In genomic region chr16:787261-787966, GRCh38 we compare ENCODE assay signal across 8 cellular contexts. TPM values are rescaled to one million over a fixed set of nuclear protein-coding genes. Genes with fewer than 3 reads are reported as not detected.
DNase-seq lines count a peak whose midpoint lies in the region; ATAC-seq, FAIRE-seq and TF ChIP-seq lines count a peak whose summit lies in the region.

No MANE protein-coding gene starts in this region.

- no peak for ATAC-seq in activated T-cell treated with anti-CD3 and anti-CD28 coated beads, Interleukin-2, amount 50 U/mL, for 72 hours (replicated peaks in 1 of 2)
- ATAC-seq in HepG2 (peak; percentile 1; the same call in 1 of the 3 replicates), HG02884 (IDR thresholded peaks at IDR 0.05; ENCODE audit: unreplicated experiment) (no peak)

- BruUV-seq in HepG2 (replicated peaks; lab: Mats Ljungman, UMichigan) = TSS peak; percentile 55

- H4K20me1 ChIP-seq in HepG2 (ENCODE audit: insufficient read depth, low read length) = no peaks in the 10 kb centered on the region

- TF ChIP-seq RAD21 in HepG2 (CRISPR knock-in tag; IDR thresholded peaks at IDR 0.05) = no peak

- peak overlapping the region; percentile 88 for H3K4me2 ChIP-seq in HepG2 (ENCODE audit: low read depth, low read length)

- TF ChIP-seq CTCF in HepG2 (CRISPR knock-in tag; IDR thresholded peaks at IDR 0.05) = no peak
- no peak for TF ChIP-seq CTCF in transverse colon (IDR thresholded peaks at IDR 0.05)

- no peak for DNase-seq in activated T-cell treated with anti-CD3 and anti-CD28 coated beads, Interleukin-2, amount 50 U/mL, for 72 hours
- no peak for DNase-seq in activated T-cell treated with anti-CD3 and anti-CD28 coated beads, Interleukin-2, amount 50 U/mL, for 48 hours
- no peak for DNase-seq in activated T-helper 2 cell treated with anti-CD3 and anti-CD28 coated beads, Interferon-gamma antibody, Interleukin-2, Interleukin-4, amounts not matched to agents 10 μg/mL and 5 μg/mL and 100 μg/mL, durations not matched to agents 14 hours and 24 hours and 36 hours (ENCODE audit: low spot score)
- DNase-seq in HepG2 (ENCODE audit: low spot score) = no peak
- peak; percentile 28 for DNase-seq in transverse colon
- no peak for DNase-seq in stimulated activated CD4-positive, alpha-beta T cell treated with anti-CD3 and anti-CD28 coated beads, Interleukin-4, amount 100 ng/mL, for 4 hours
- no peak for DNase-seq in frontal cortex (ENCODE audit: low spot score in 2 of 2)

- peak overlapping the region; percentile 63 for H3K27ac Mint-ChIP-seq in activated T-cell treated with anti-CD3 and anti-CD28 coated beads, Interleukin-2, amount 50 U/mL, for 72 hours
- H3K27ac Mint-ChIP-seq in activated T-helper 2 cell treated with anti-CD3 and anti-CD28 coated beads, Interferon-gamma antibody, Interleukin-2, Interleukin-4, amounts not matched to agents 10 μg/mL and 5 μg/mL and 100 μg/mL, durations not matched to agents 14 hours and 24 hours and 36 hours = peak overlapping the region; percentile 68

- H3K9me3 ChIP-seq in HepG2 (ENCODE audit: low read length) = no peaks in the 10 kb centered on the region
- H3K9me3 ChIP-seq in transverse colon = no peaks in the 10 kb centered on the region

- H3K9me3 Mint-ChIP-seq in activated T-cell treated with anti-CD3 and anti-CD28 coated beads, Interleukin-2, amount 50 U/mL, for 72 hours = no peaks in the 10 kb centered on the region
- no peaks in the 10 kb centered on the region for H3K9me3 Mint-ChIP-seq in activated T-helper 2 cell treated with anti-CD3 and anti-CD28 coated beads, Interferon-gamma antibody, Interleukin-2, Interleukin-4, amounts not matched to agents 10 μg/mL and 5 μg/mL and 100 μg/mL, durations not matched to agents 14 hours and 24 hours and 36 hours

- H3K4me3 Mint-ChIP-seq in activated T-cell treated with anti-CD3 and anti-CD28 coated beads, Interleukin-2, amount 50 U/mL, for 72 hours = peak overlapping the region; percentile 92 to 93
- peak overlapping the region; percentile 86 for H3K4me3 Mint-ChIP-seq in activated T-helper 2 cell treated with anti-CD3 and anti-CD28 coated beads, Interferon-gamma antibody, Interleukin-2, Interleukin-4, amounts not matched to agents 10 μg/mL and 5 μg/mL and 100 μg/mL, durations not matched to agents 14 hours and 24 hours and 36 hours (ENCODE audit: low read depth)

- no peaks in the 10 kb centered on the region for H3K27me3 Mint-ChIP-seq in activated T-cell treated with anti-CD3 and anti-CD28 coated beads, Interleukin-2, amount 50 U/mL, for 72 hours (ENCODE audit: low read depth)
- no peaks in the 10 kb centered on the region for H3K27me3 Mint-ChIP-seq in activated T-helper 2 cell treated with anti-CD3 and anti-CD28 coated beads, Interferon-gamma antibody, Interleukin-2, Interleukin-4, amounts not matched to agents 10 μg/mL and 5 μg/mL and 100 μg/mL, durations not matched to agents 14 hours and 24 hours and 36 hours (ENCODE audit: low read depth)

- peaks cover 3% of the 10 kb centered on the region for H3K79me2 ChIP-seq in HepG2 (ENCODE audit: insufficient read depth, low read length)

- peak overlapping the region; percentile 64 to 96 (median 82) for H3K4me3 ChIP-seq in HepG2 (replicated peaks in 1 of 3; ENCODE audit: insufficient read depth in 1 of 3, low read depth in 2 of 3, low read length in 3 of 3)
- peak overlapping the region; percentile 65 to 99 (median 96) for H3K4me3 ChIP-seq in transverse colon

- POLR2A ChIA-PET in HepG2 (lab: Yijun Ruan, JAX) = interaction anchor here (1.1 to 2.1 kb wide), 4 partner anchors 26 to 67 kb away, joined by 4 to 12 read pairs (median 7); partner anchors contain the start of genes ANTKMT, CIAO3 and MSLN

- peak overlapping the region; percentile 1 for H3K27ac ChIP-seq in HepG2 (ENCODE audit: extremely low read length, insufficient read depth, low read length)
- H3K27ac ChIP-seq in transverse colon = peak overlapping the region; percentile 73 to 91 (median 85)

- H3K27me3 ChIP-seq in HepG2 (ENCODE audit: control insufficient read depth in 1 of 2, insufficient read depth in 2 of 2, low read length in 2 of 2) = peaks cover 1 to 10% of the 10 kb centered on the region in 2 experiments; a peak in 2 of 5 replicates
- peaks cover 16% of the 10 kb centered on the region for H3K27me3 ChIP-seq in transverse colon

- in situ Hi-C loops in HepG2 (cut with HindIII; ENCODE audit: extremely low pct_ligation_motif_present, low pct_unique_long_range_greater_than_20kb) (loop anchor here (5.0 kb wide), 2 partner anchors 45 to 75 kb away; partner anchors contain the start of gene CIAO3), transverse colon (cut with MboI; ENCODE audit: low pct_ligation_motif_present in 1 of 4, low pct_unique_long_range_greater_than_20kb in 1 of 4, low sequenced_read_pairs in 3 of 4) (loop anchor here in 2 of 4 donors (5.0 to 10.0 kb wide), 2 partner anchors 73 to 75 kb away; partner anchors contain the start of gene METRN (in 1 of the 2))

- H3K36me3 ChIP-seq in HepG2 (replicated peaks in 1 of 2; ENCODE audit: control insufficient read depth in 1 of 2, insufficient read depth in 2 of 2, low read length in 2 of 2) = peaks cover 5 to 12% of the 10 kb centered on the region in 2 experiments; a peak in 3 of 5 replicates
- H3K36me3 ChIP-seq in transverse colon = no peaks in the 10 kb centered on the region

- peaks cover 0 to 9% of the 10 kb centered on the region in 2 donors for H3K36me3 Mint-ChIP-seq in activated T-cell treated with anti-CD3 and anti-CD28 coated beads, Interleukin-2, amount 50 U/mL, for 72 hours (ENCODE audit: insufficient read depth in 2 of 2)
- peaks cover 23% of the 10 kb centered on the region for H3K36me3 Mint-ChIP-seq in activated T-helper 2 cell treated with anti-CD3 and anti-CD28 coated beads, Interferon-gamma antibody, Interleukin-2, Interleukin-4, amounts not matched to agents 10 μg/mL and 5 μg/mL and 100 μg/mL, durations not matched to agents 14 hours and 24 hours and 36 hours (ENCODE audit: low read depth)

- TF ChIP-seq EP300 in HepG2 (IDR thresholded peaks at IDR 0.05; ENCODE audit: low read depth in 2 of 2, low read length in 2 of 2) = no peak
- TF ChIP-seq EP300 in HepG2 (CRISPR knock-in tag; IDR thresholded peaks at IDR 0.05; ENCODE audit: borderline replicate concordance) = no peak
- TF ChIP-seq EP300 in transverse colon (IDR thresholded peaks at IDR 0.05; ENCODE audit: low read depth) = no peak

- H2AFZ ChIP-seq in HepG2 (ENCODE audit: low read length) = no peak overlapping the region

- intact Hi-C loops in activated T-helper 2 cell treated with anti-CD3 and anti-CD28 coated beads, Interferon-gamma antibody, Interleukin-2, Interleukin-4, amounts not matched to agents 10 μg/mL and 5 μg/mL and 100 μg/mL, durations not matched to agents 14 hours and 24 hours and 36 hours (cut with micrococcal nuclease) = loop anchor here (5.0 kb wide), 1 partner anchor 45 kb away; the partner anchor contains the start of gene CIAO3
- intact Hi-C loops in HepG2 (cut with micrococcal nuclease; ENCODE audit: unreplicated experiment) = no loop called here
- intact Hi-C loops in transverse colon (cut with DNase I; ENCODE audit: low total_unique reads) = loop anchor here (5.0 kb wide), 1 partner anchor 75 kb away; no protein-coding TSS in a partner anchor

- H3K4me1 Mint-ChIP-seq in activated T-cell treated with anti-CD3 and anti-CD28 coated beads, Interleukin-2, amount 50 U/mL, for 72 hours (ENCODE audit: low read depth) = peaks cover 21% of the 10 kb centered on the region
- H3K4me1 Mint-ChIP-seq in activated T-helper 2 cell treated with anti-CD3 and anti-CD28 coated beads, Interferon-gamma antibody, Interleukin-2, Interleukin-4, amounts not matched to agents 10 μg/mL and 5 μg/mL and 100 μg/mL, durations not matched to agents 14 hours and 24 hours and 36 hours (ENCODE audit: low read depth) = peaks cover 5% of the 10 kb centered on the region

- TF ChIP-seq POLR2A in HepG2 (IDR thresholded peaks at IDR 0.05; ENCODE audit: insufficient read depth in 1 of 2, low read depth in 2 of 2, low read length in 2 of 2) (no peak), transverse colon (IDR thresholded peaks at IDR 0.05) (no peak)

- CTCF ChIA-PET in HepG2 (lab: Yijun Ruan, JAX; ENCODE audit: low intra/inter-chr PET ratio, low total read pairs) = interaction anchor here (0.9 kb wide), 1 partner anchor 76 kb away, joined by 3 read pairs; no protein-coding TSS in a partner anchor

- peak overlapping the region; percentile 82 for H3K9ac ChIP-seq in HepG2 (ENCODE audit: insufficient read depth, low read depth, low read length)

- H3K4me1 ChIP-seq in HepG2 (ENCODE audit: insufficient read depth, low read length) (peaks cover 15% of the 10 kb centered on the region), transverse colon (peaks cover 14 to 22% (median 18%) of the 10 kb centered on the region in 4 donors)

- 10% methylated on average over 16 of the region's 48 CpGs for WGBS in HepG2 (ENCODE audit: low lambda C conversion rate)
- 43% methylated on average over 30 of the region's 48 CpGs; no CpG with 5 or more reads in 1 of the 2 donors for WGBS in transverse colon (ENCODE audit: low coverage in 1 of 2), 2 donors

- no peak for FAIRE-seq in HepG2 (lab: Jason Lieb, UNC)
- FAIRE-seq in frontal cortex (lab: Jason Lieb, UNC) = no peak

RNA-seq across cellular contexts. Expression of gene RPUSD1, which starts 0.8 kb away (rescaled TPM):
- 10 to 100 TPM; 14.0 to 22.7 TPM for total RNA-seq in activated T-cell treated with anti-CD3 and anti-CD28 coated beads, Interleukin-2, amount 50 U/mL, for 72 hours
- total RNA-seq in activated T-helper 2 cell treated with anti-CD3 and anti-CD28 coated beads, Interferon-gamma antibody, Interleukin-2, Interleukin-4, amounts not matched to agents 10 μg/mL and 5 μg/mL and 100 μg/mL, durations not matched to agents 14 hours and 24 hours and 36 hours = 35.1 and 35.3 TPM in 2 replicates
- 22.4 and 26.2 TPM in 2 replicates for total RNA-seq in HepG2 (2016; rRNA removed; fragmentation: Illumina TruSeq; extraction: Trizol)
- total RNA-seq in HepG2 (2016; cell fraction: cytosol; rRNA removed; fragmentation: Illumina TruSeq; extraction: Trizol; ENCODE audit: low read depth) = 18.7 and 21.8 TPM in 2 replicates
- 20.2 and 24.6 TPM in 2 replicates for total RNA-seq in HepG2 (2016; cell fraction: insoluble cytoplasmic fraction; rRNA removed; fragmentation: Illumina TruSeq; extraction: Trizol)
- total RNA-seq in HepG2 (2016; cell fraction: membrane; rRNA removed; fragmentation: Illumina TruSeq; extraction: Trizol) = 34.6 and 36.7 TPM in 2 replicates
- 13.4 and 16.9 TPM in 2 replicates for total RNA-seq in HepG2 (2016; cell fraction: nucleus; rRNA removed; fragmentation: Illumina TruSeq; extraction: Trizol)
- polyA plus RNA-seq in HepG2 (2011; rRNA removed) = 13.1 and 15.9 TPM in 2 replicates
- 11.8 and 20.0 TPM in 2 replicates for polyA plus RNA-seq in HepG2 (2011; cell fraction: cytosol; rRNA removed)
- 47.0 and 47.2 TPM in 2 replicates for polyA plus RNA-seq in HepG2 (2011; cell fraction: nucleus; rRNA removed)
- 6.9 and 11.4 TPM in 2 replicates for polyA plus RNA-seq in HepG2 (2012)
- polyA plus RNA-seq in HepG2 (2016; cell fraction: cytosol; fragmentation: Illumina TruSeq; extraction: Trizol; ENCODE audit: low read depth) = 23.0 and 24.2 TPM in 2 replicates
- 22.5 and 24.4 TPM in 2 replicates for polyA plus RNA-seq in HepG2 (2016; cell fraction: insoluble cytoplasmic fraction; fragmentation: Illumina TruSeq; extraction: Trizol; ENCODE audit: low read depth)
- 32.9 and 33.9 TPM in 2 replicates for polyA plus RNA-seq in HepG2 (2016; cell fraction: membrane; fragmentation: Illumina TruSeq; extraction: Trizol; ENCODE audit: low read depth)
- polyA plus RNA-seq in HepG2 (2016; cell fraction: nucleus; fragmentation: Illumina TruSeq; extraction: Trizol; ENCODE audit: insufficient read depth, low read depth) = 29.7 and 35.5 TPM in 2 replicates
- polyA minus RNA-seq in HepG2 (2011; rRNA and poly(A)+ RNA removed; ENCODE audit: low replicate concordance) = 20.0 and 21.5 TPM in 2 replicates
- polyA minus RNA-seq in HepG2 (2011; cell fraction: cytosol; rRNA and poly(A)+ RNA removed) = 9.3 and 9.6 TPM in 2 replicates
- polyA minus RNA-seq in HepG2 (2011; cell fraction: nucleus; rRNA and poly(A)+ RNA removed) = 8.9 and 13.2 TPM in 2 replicates
- total RNA-seq in transverse colon = 10 to 100 TPM; 16.1 to 71.4 (median 24.8) TPM
- total RNA-seq in frontal cortex = 12.6 TPM

RNA-seq across cellular contexts. Expression of gene CHTF18, which starts 1.0 kb away (rescaled TPM):
- total RNA-seq in activated T-cell treated with anti-CD3 and anti-CD28 coated beads, Interleukin-2, amount 50 U/mL, for 72 hours = 10 to 100 TPM; 74.5 to 97.8 TPM
- 108 and 119 TPM in 2 replicates for total RNA-seq in activated T-helper 2 cell treated with anti-CD3 and anti-CD28 coated beads, Interferon-gamma antibody, Interleukin-2, Interleukin-4, amounts not matched to agents 10 μg/mL and 5 μg/mL and 100 μg/mL, durations not matched to agents 14 hours and 24 hours and 36 hours
- 8.8 and 22.9 TPM in 2 replicates for total RNA-seq in HepG2 (2016; rRNA removed; fragmentation: Illumina TruSeq; extraction: Trizol)
- total RNA-seq in HepG2 (2016; cell fraction: cytosol; rRNA removed; fragmentation: Illumina TruSeq; extraction: Trizol; ENCODE audit: low read depth) = 14.2 and 15.9 TPM in 2 replicates
- total RNA-seq in HepG2 (2016; cell fraction: insoluble cytoplasmic fraction; rRNA removed; fragmentation: Illumina TruSeq; extraction: Trizol) = 7.3 and 24.5 TPM in 2 replicates
- total RNA-seq in HepG2 (2016; cell fraction: membrane; rRNA removed; fragmentation: Illumina TruSeq; extraction: Trizol) = 5.5 and 6.8 TPM in 2 replicates
- 26.2 and 31.2 TPM in 2 replicates for total RNA-seq in HepG2 (2016; cell fraction: nucleus; rRNA removed; fragmentation: Illumina TruSeq; extraction: Trizol)
- 7.3 and 8.6 TPM in 2 replicates for polyA plus RNA-seq in HepG2 (2011; rRNA removed)
- polyA plus RNA-seq in HepG2 (2011; cell fraction: cytosol; rRNA removed) = 2.5 and 6.5 TPM in 2 replicates
- polyA plus RNA-seq in HepG2 (2011; cell fraction: nucleus; rRNA removed) = 145 and 298 TPM in 2 replicates
- polyA plus RNA-seq in HepG2 (2012) = 6.6 and 11.8 TPM in 2 replicates
- 2.3 and 2.5 TPM in 2 replicates for polyA plus RNA-seq in HepG2 (2016; cell fraction: cytosol; fragmentation: Illumina TruSeq; extraction: Trizol; ENCODE audit: low read depth)
- polyA plus RNA-seq in HepG2 (2016; cell fraction: insoluble cytoplasmic fraction; fragmentation: Illumina TruSeq; extraction: Trizol; ENCODE audit: low read depth) = 6.8 and 7.7 TPM in 2 replicates
- polyA plus RNA-seq in HepG2 (2016; cell fraction: membrane; fragmentation: Illumina TruSeq; extraction: Trizol; ENCODE audit: low read depth) = 3.5 and 4.5 TPM in 2 replicates
- polyA plus RNA-seq in HepG2 (2016; cell fraction: nucleus; fragmentation: Illumina TruSeq; extraction: Trizol; ENCODE audit: insufficient read depth, low read depth) = 103 and 115 TPM in 2 replicates
- polyA minus RNA-seq in HepG2 (2011; rRNA and poly(A)+ RNA removed; ENCODE audit: low replicate concordance) = 8.2 and 13.0 TPM in 2 replicates
- 2.4 and 3.9 TPM in 2 replicates for polyA minus RNA-seq in HepG2 (2011; cell fraction: cytosol; rRNA and poly(A)+ RNA removed)
- 7.5 and 12.4 TPM in 2 replicates for polyA minus RNA-seq in HepG2 (2011; cell fraction: nucleus; rRNA and poly(A)+ RNA removed)
- total RNA-seq in transverse colon = 10 to 100 TPM in 2 of 4 donors, 1 to 10 TPM in 2; 4.6 to 33.4 (median 12.9) TPM
- total RNA-seq in frontal cortex = 9.8 TPM

RNA-seq across cellular contexts. Expression of gene GNG13, which starts 13.1 kb away (rescaled TPM):
- total RNA-seq in activated T-cell treated with anti-CD3 and anti-CD28 coated beads, Interleukin-2, amount 50 U/mL, for 72 hours = not detected
- not detected in 2 replicates for total RNA-seq in activated T-helper 2 cell treated with anti-CD3 and anti-CD28 coated beads, Interferon-gamma antibody, Interleukin-2, Interleukin-4, amounts not matched to agents 10 μg/mL and 5 μg/mL and 100 μg/mL, durations not matched to agents 14 hours and 24 hours and 36 hours
- total RNA-seq in HepG2 (2016; rRNA removed; fragmentation: Illumina TruSeq; extraction: Trizol) (not detected in 2 replicates), transverse colon (under 1 TPM in 1 of 4 donors, not detected in 3; 0.48 TPM), frontal cortex (not detected)
- total RNA-seq in HepG2 (2016; cell fraction: cytosol; rRNA removed; fragmentation: Illumina TruSeq; extraction: Trizol; ENCODE audit: low read depth) = not detected in 2 replicates
- total RNA-seq in HepG2 (2016; cell fraction: insoluble cytoplasmic fraction; rRNA removed; fragmentation: Illumina TruSeq; extraction: Trizol) = not detected in 2 replicates
- not detected in 2 replicates for total RNA-seq in HepG2 (2016; cell fraction: membrane; rRNA removed; fragmentation: Illumina TruSeq; extraction: Trizol)
- total RNA-seq in HepG2 (2016; cell fraction: nucleus; rRNA removed; fragmentation: Illumina TruSeq; extraction: Trizol) = not detected in 2 replicates
- polyA plus RNA-seq in HepG2 (2011; rRNA removed) = not detected in 2 replicates
- polyA plus RNA-seq in HepG2 (2011; cell fraction: cytosol; rRNA removed) = not detected in 2 replicates
- polyA plus RNA-seq in HepG2 (2011; cell fraction: nucleus; rRNA removed) = not detected in 2 replicates
- not detected in 2 replicates for polyA plus RNA-seq in HepG2 (2012)
- not detected in 2 replicates for polyA plus RNA-seq in HepG2 (2016; cell fraction: cytosol; fragmentation: Illumina TruSeq; extraction: Trizol; ENCODE audit: low read depth)
- polyA plus RNA-seq in HepG2 (2016; cell fraction: insoluble cytoplasmic fraction; fragmentation: Illumina TruSeq; extraction: Trizol; ENCODE audit: low read depth) = not detected in 2 replicates
- polyA plus RNA-seq in HepG2 (2016; cell fraction: membrane; fragmentation: Illumina TruSeq; extraction: Trizol; ENCODE audit: low read depth) = not detected in 2 replicates
- polyA plus RNA-seq in HepG2 (2016; cell fraction: nucleus; fragmentation: Illumina TruSeq; extraction: Trizol; ENCODE audit: insufficient read depth, low read depth) = not detected in 2 replicates
- not detected in 2 replicates for polyA minus RNA-seq in HepG2 (2011; rRNA and poly(A)+ RNA removed; ENCODE audit: low replicate concordance)
- not detected in 2 replicates for polyA minus RNA-seq in HepG2 (2011; cell fraction: cytosol; rRNA and poly(A)+ RNA removed)
- polyA minus RNA-seq in HepG2 (2011; cell fraction: nucleus; rRNA and poly(A)+ RNA removed) = not detected in 2 replicates

RNA-seq across cellular contexts. Expression of gene MSLN, which starts 26.9 kb away (rescaled TPM):
- not detected for total RNA-seq in activated T-cell treated with anti-CD3 and anti-CD28 coated beads, Interleukin-2, amount 50 U/mL, for 72 hours
- total RNA-seq in activated T-helper 2 cell treated with anti-CD3 and anti-CD28 coated beads, Interferon-gamma antibody, Interleukin-2, Interleukin-4, amounts not matched to agents 10 μg/mL and 5 μg/mL and 100 μg/mL, durations not matched to agents 14 hours and 24 hours and 36 hours = not detected in 2 replicates
- total RNA-seq in HepG2 (2016; rRNA removed; fragmentation: Illumina TruSeq; extraction: Trizol) = 0.72 and 2.0 TPM in 2 replicates
- 0.30 TPM in 1 of 2 replicates, not detected in the other for total RNA-seq in HepG2 (2016; cell fraction: cytosol; rRNA removed; fragmentation: Illumina TruSeq; extraction: Trizol; ENCODE audit: low read depth)
- 1.2 and 2.1 TPM in 2 replicates for total RNA-seq in HepG2 (2016; cell fraction: insoluble cytoplasmic fraction; rRNA removed; fragmentation: Illumina TruSeq; extraction: Trizol)
- 0.31 and 0.38 TPM in 2 replicates for total RNA-seq in HepG2 (2016; cell fraction: membrane; rRNA removed; fragmentation: Illumina TruSeq; extraction: Trizol)
- 1.1 and 2.5 TPM in 2 replicates for total RNA-seq in HepG2 (2016; cell fraction: nucleus; rRNA removed; fragmentation: Illumina TruSeq; extraction: Trizol)
- 2.3 and 3.0 TPM in 2 replicates for polyA plus RNA-seq in HepG2 (2011; rRNA removed)
- 1.1 and 1.5 TPM in 2 replicates for polyA plus RNA-seq in HepG2 (2011; cell fraction: cytosol; rRNA removed)
- polyA plus RNA-seq in HepG2 (2011; cell fraction: nucleus; rRNA removed) = 3.7 and 5.0 TPM in 2 replicates
- polyA plus RNA-seq in HepG2 (2012) = 3.0 and 3.9 TPM in 2 replicates
- 0.34 and 0.49 TPM in 2 replicates for polyA plus RNA-seq in HepG2 (2016; cell fraction: cytosol; fragmentation: Illumina TruSeq; extraction: Trizol; ENCODE audit: low read depth)
- 0.61 and 0.67 TPM in 2 replicates for polyA plus RNA-seq in HepG2 (2016; cell fraction: insoluble cytoplasmic fraction; fragmentation: Illumina TruSeq; extraction: Trizol; ENCODE audit: low read depth)
- polyA plus RNA-seq in HepG2 (2016; cell fraction: membrane; fragmentation: Illumina TruSeq; extraction: Trizol; ENCODE audit: low read depth) = 0.44 and 0.46 TPM in 2 replicates
- 3.3 and 3.5 TPM in 2 replicates for polyA plus RNA-seq in HepG2 (2016; cell fraction: nucleus; fragmentation: Illumina TruSeq; extraction: Trizol; ENCODE audit: insufficient read depth, low read depth)
- polyA minus RNA-seq in HepG2 (2011; rRNA and poly(A)+ RNA removed; ENCODE audit: low replicate concordance) = 1.2 and 15.6 TPM in 2 replicates
- polyA minus RNA-seq in HepG2 (2011; cell fraction: cytosol; rRNA and poly(A)+ RNA removed) = 0.79 and 1.8 TPM in 2 replicates
- 0.87 and 1.0 TPM in 2 replicates for polyA minus RNA-seq in HepG2 (2011; cell fraction: nucleus; rRNA and poly(A)+ RNA removed)
- total RNA-seq in transverse colon = 10 to 100 TPM in 2 of 4 donors, 1 to 10 TPM in 1, not detected in 1; 4.9 to 21.2 (median 10.3) TPM
- total RNA-seq in frontal cortex = not detected

RNA-seq across cellular contexts. Expression of gene CIAO3, which starts 46.6 kb away (rescaled TPM):
- 10 to 100 TPM; 38.0 to 40.6 TPM for total RNA-seq in activated T-cell treated with anti-CD3 and anti-CD28 coated beads, Interleukin-2, amount 50 U/mL, for 72 hours
- total RNA-seq in activated T-helper 2 cell treated with anti-CD3 and anti-CD28 coated beads, Interferon-gamma antibody, Interleukin-2, Interleukin-4, amounts not matched to agents 10 μg/mL and 5 μg/mL and 100 μg/mL, durations not matched to agents 14 hours and 24 hours and 36 hours = 42.8 and 43.4 TPM in 2 replicates
- total RNA-seq in HepG2 (2016; rRNA removed; fragmentation: Illumina TruSeq; extraction: Trizol) (16.9 and 21.7 TPM in 2 replicates), transverse colon (100 to 1,000 TPM in 2 of 4 donors, 10 to 100 TPM in 2; 59.1 to 346 (median 102) TPM), frontal cortex (50.1 TPM)
- 7.0 and 7.4 TPM in 2 replicates for total RNA-seq in HepG2 (2016; cell fraction: cytosol; rRNA removed; fragmentation: Illumina TruSeq; extraction: Trizol; ENCODE audit: low read depth)
- 15.6 and 20.7 TPM in 2 replicates for total RNA-seq in HepG2 (2016; cell fraction: insoluble cytoplasmic fraction; rRNA removed; fragmentation: Illumina TruSeq; extraction: Trizol)
- 5.7 and 7.5 TPM in 2 replicates for total RNA-seq in HepG2 (2016; cell fraction: membrane; rRNA removed; fragmentation: Illumina TruSeq; extraction: Trizol)
- 14.7 and 17.4 TPM in 2 replicates for total RNA-seq in HepG2 (2016; cell fraction: nucleus; rRNA removed; fragmentation: Illumina TruSeq; extraction: Trizol)
- polyA plus RNA-seq in HepG2 (2011; rRNA removed) = 25.0 and 25.2 TPM in 2 replicates
- polyA plus RNA-seq in HepG2 (2011; cell fraction: cytosol; rRNA removed) = 10.2 and 14.3 TPM in 2 replicates
- polyA plus RNA-seq in HepG2 (2011; cell fraction: nucleus; rRNA removed) = 96.0 and 123 TPM in 2 replicates
- 12.1 and 17.0 TPM in 2 replicates for polyA plus RNA-seq in HepG2 (2012)
- polyA plus RNA-seq in HepG2 (2016; cell fraction: cytosol; fragmentation: Illumina TruSeq; extraction: Trizol; ENCODE audit: low read depth) = 1.3 and 1.4 TPM in 2 replicates
- polyA plus RNA-seq in HepG2 (2016; cell fraction: insoluble cytoplasmic fraction; fragmentation: Illumina TruSeq; extraction: Trizol; ENCODE audit: low read depth) = 14.0 TPM in 2 replicates
- polyA plus RNA-seq in HepG2 (2016; cell fraction: membrane; fragmentation: Illumina TruSeq; extraction: Trizol; ENCODE audit: low read depth) = 3.2 and 3.5 TPM in 2 replicates
- polyA plus RNA-seq in HepG2 (2016; cell fraction: nucleus; fragmentation: Illumina TruSeq; extraction: Trizol; ENCODE audit: insufficient read depth, low read depth) = 31.2 and 33.5 TPM in 2 replicates
- 29.7 and 30.3 TPM in 2 replicates for polyA minus RNA-seq in HepG2 (2011; rRNA and poly(A)+ RNA removed; ENCODE audit: low replicate concordance)
- 6.2 and 6.9 TPM in 2 replicates for polyA minus RNA-seq in HepG2 (2011; cell fraction: cytosol; rRNA and poly(A)+ RNA removed)
- 44.2 and 47.5 TPM in 2 replicates for polyA minus RNA-seq in HepG2 (2011; cell fraction: nucleus; rRNA and poly(A)+ RNA removed)
